ENCODE assay signal across 20 cellular contexts in the genomic region with DNA sequence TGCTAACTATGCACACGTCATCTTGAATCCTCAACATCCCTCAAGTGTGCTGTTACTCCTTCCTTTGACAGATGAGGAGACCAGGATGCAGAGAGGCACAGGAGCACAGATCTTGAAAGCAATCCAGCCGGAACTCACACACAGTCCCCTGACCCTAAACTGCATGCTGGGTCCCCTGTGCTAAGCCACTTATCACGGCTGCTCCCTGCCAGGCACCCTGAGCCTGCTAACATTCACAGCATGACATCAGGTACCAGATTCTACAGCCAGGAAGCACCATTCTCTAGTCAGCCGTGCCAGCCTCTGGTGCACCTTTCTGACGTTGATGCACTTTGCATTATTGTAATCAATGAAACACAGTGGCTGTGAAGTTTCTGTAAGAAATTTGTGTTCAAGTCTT.
"Had no signal": no experiment of that assay in that cellular context is flagged by ENCODE, and none has a peak within 500 bp of the region (broad histone marks: within the 10 kb centered on the region; RNA-seq: fewer than 3 reads in every experiment).

No MANE protein-coding gene starts in this region.

- ATAC-seq: activated CD8-positive, alpha-beta T cell treated with anti-CD3 and anti-CD28 coated beads for 36 hours; activated T-cell treated with anti-CD3 and anti-CD28 coated beads, Interleukin-2, amount 50 U/mL, for 4 hours; activated T-helper 17 cell treated with anti-CD3 and anti-CD28 coated beads, Interleukin-2, amount 50 U/mL, for 72 hours had no signal

- DNase-seq: activated CD4-positive, alpha-beta T cell treated with anti-CD3 and anti-CD28 coated beads for 48 hours; activated CD4-positive, alpha-beta T cell treated with anti-CD3 and anti-CD28 coated beads, Interleukin-2, amount 50 U/mL, for 1 hour; activated CD4-positive, alpha-beta T cell treated with anti-CD3 and anti-CD28 coated beads, Interleukin-2, amount 50 U/mL, for 48 hours; activated CD4-positive, CD25-positive, alpha-beta regulatory T cell; activated CD8-positive, alpha-beta memory T cell treated with anti-CD3 and anti-CD28 coated beads for 24 hours; activated CD8-positive, alpha-beta T cell treated with anti-CD3 and anti-CD28 coated beads for 36 hours; activated gamma-delta T cell treated with Interleukin-2 at 50 U/mL for 16 hours; activated naive CD4-positive, alpha-beta T cell treated with anti-CD3 and anti-CD28 coated beads, Interleukin-2, amount 50 U/mL, for 16 hours; activated naive CD4-positive, alpha-beta T cell treated with Interleukin-2 at 50 U/mL for 16 hours; activated T-cell treated with anti-CD3 and anti-CD28 coated beads, Interleukin-2, amount 50 U/mL, for 4 hours; amniotic stem cell; anterior cingulate cortex; caudate nucleus; cortex of kidney; dermis blood vessel endothelial cell; effector CD8-positive, alpha-beta T cell; foreskin fibroblast; head of caudate nucleus; T-helper 2 cell had no signal
